ENCODE assay signal across 11 cellular contexts in genomic region chr10:80477813-80478212, GRCh38. TPM values are rescaled to one million over a fixed set of nuclear protein-coding genes. Genes with fewer than 3 reads are reported as not detected.
A peak's percentile ranks its signal among the peaks of the same experiment; 100 is the strongest.
DNase-seq lines count a peak whose midpoint lies in the region; ATAC-seq, FAIRE-seq and TF ChIP-seq lines count a peak whose summit lies in the region.
"Had no signal": no experiment of that assay in that cellular context is flagged by ENCODE, and none has a peak within 500 bp of the region (broad histone marks: within the 10 kb centered on the region; RNA-seq: fewer than 3 reads in every experiment).

No MANE protein-coding gene starts in this region.

- intact Hi-C loops in A673 (cut with micrococcal nuclease; ENCODE audit: unreplicated experiment): no loop called here

- POLR2A ChIA-PET in A673 (lab: Charles Lee; ENCODE audit: low non-redundant PET): no interaction called here

- H3K27ac ChIP-seq in A673 (ENCODE audit: low read depth, low read length, poor library complexity, severe bottlenecking) (no peak overlapping the region), gastroesophageal sphincter (no peak overlapping the region), endodermal cell (ENCODE audit: low read depth, low read length) (no peak overlapping the region)
- H3K27ac ChIP-seq: body of pancreas, uterus had no signal

- H3K4me3 Mint-ChIP-seq in endodermal cell: no peak overlapping the region

- no peak for TF ChIP-seq EP300 in gastroesophageal sphincter (IDR thresholded peaks at IDR 0.05)

- peaks cover 18% of the 10 kb centered on the region for H3K4me1 ChIP-seq in A673 (ENCODE audit: insufficient read depth, low read length, poor library complexity, severe bottlenecking)
- peaks cover 0 to 40% (median 18%) of the 10 kb centered on the region in 3 donors for H3K4me1 ChIP-seq in gastroesophageal sphincter
- peaks cover 15% of the 10 kb centered on the region for H3K4me1 ChIP-seq in endodermal cell (ENCODE audit: control insufficient read depth, insufficient read depth, low read length)
- H3K4me1 ChIP-seq: uterus had no signal

- FAIRE-seq in H54 (lab: Jason Lieb, UNC): peak; percentile 95
- FAIRE-seq in GM12892 (lab: Jason Lieb, UNC): no peak

- H3K36me3 Mint-ChIP-seq in endodermal cell (ENCODE audit: low read depth): peaks cover 42% of the 10 kb centered on the region

- H3K9me3 ChIP-seq in A673 (ENCODE audit: low read depth, low read length, poor library complexity, severe bottlenecking) (peaks cover 12% of the 10 kb centered on the region), gastroesophageal sphincter (peaks cover 0 to 10% (median 0%) of the 10 kb centered on the region in 3 donors), endodermal cell (ENCODE audit: control insufficient read depth, low read length) (peaks cover 12% of the 10 kb centered on the region)

- DNase-seq in A673 (ENCODE audit: low spot score): peak; percentile 63
- peak; percentile 91 for DNase-seq in H54 (ENCODE audit: insufficient read length, low spot score)
- peak; percentile 94 for DNase-seq in amniotic epithelial cell (ENCODE audit: low read depth)
- DNase-seq in iris pigment epithelial cell (ENCODE audit: low read depth): peak; percentile 98
- no peak for DNase-seq in GM12892 (ENCODE audit: insufficient read length)
- DNase-seq in endodermal cell: no peak
- DNase-seq: body of pancreas, T-helper 1 cell, uterus had no signal

- ATAC-seq in GM18868 (IDR thresholded peaks at IDR 0.05; ENCODE audit: unreplicated experiment): no peak
- no peak for ATAC-seq in gastroesophageal sphincter
- ATAC-seq: body of pancreas had no signal

- H3K4me3 ChIP-seq in A673 (ENCODE audit: low read depth, low read length, poor library complexity, severe bottlenecking) (no peak overlapping the region), gastroesophageal sphincter (no peak overlapping the region), endodermal cell (ENCODE audit: low read length) (no peak overlapping the region)
- H3K4me3 ChIP-seq: body of pancreas, uterus had no signal

- H3K36me3 ChIP-seq in A673 (ENCODE audit: insufficient read depth, low read length, poor library complexity, severe bottlenecking): peaks cover 5% of the 10 kb centered on the region
- H3K36me3 ChIP-seq in gastroesophageal sphincter: peaks cover 0 to 14% of the 10 kb centered on the region in 2 donors
- H3K36me3 ChIP-seq in endodermal cell (ENCODE audit: control insufficient read depth, insufficient read depth, low read length): peaks cover 32% of the 10 kb centered on the region
- H3K36me3 ChIP-seq: uterus had no signal

- TF ChIP-seq CTCF in A673 (conservative IDR thresholded peaks at IDR 0.05; ENCODE audit: low read depth, low read length): no peak
- no peak for TF ChIP-seq CTCF in gastroesophageal sphincter (IDR thresholded peaks at IDR 0.05)
- no peak for TF ChIP-seq CTCF in endodermal cell (conservative IDR thresholded peaks at IDR 0.05)

- H3K27me3 Mint-ChIP-seq in endodermal cell (ENCODE audit: insufficient read depth): no peaks in the 10 kb centered on the region

- no TSS peak for BruUV-seq in A673 (replicated peaks; lab: Mats Ljungman, UMichigan)

- H3K27ac Mint-ChIP-seq in endodermal cell: no peak overlapping the region

- 73 to 85% methylated on average over 2 of the region's 2 CpGs for WGBS in gastroesophageal sphincter (ENCODE audit: low coverage in 1 of 2), 2 donors
- WGBS in endodermal cell (ENCODE audit: insufficient coverage in 1 of 2, insufficient read length in 1 of 2), 2 experiments: 93 to 100% methylated on average over 1 to 2 of the region's 2 CpGs

- no peaks in the 10 kb centered on the region for H3K27me3 ChIP-seq in A673 (replicated peaks; ENCODE audit: insufficient read depth, low read depth, low read length, poor library complexity)
- no peaks in the 10 kb centered on the region for H3K27me3 ChIP-seq in gastroesophageal sphincter
- no peaks in the 10 kb centered on the region for H3K27me3 ChIP-seq in endodermal cell (ENCODE audit: control insufficient read depth, insufficient read depth, low read length, poor library complexity, severe bottlenecking)
- H3K27me3 ChIP-seq: body of pancreas, uterus had no signal

- peaks cover 8% of the 10 kb centered on the region for H3K9me3 Mint-ChIP-seq in endodermal cell

- H3K4me1 Mint-ChIP-seq in endodermal cell: peaks cover 19% of the 10 kb centered on the region

- CTCF ChIA-PET in A673 (lab: Charles Lee): no interaction called here

- H3K9ac ChIP-seq in endodermal cell (ENCODE audit: extremely low read depth, low read length, poor library complexity, severe bottlenecking): no peak overlapping the region

- TF ChIP-seq POLR2A in H54 (IDR thresholded peaks at IDR 0.05; ENCODE audit: low read depth, low read length) (no peak), GM12892 (IDR thresholded peaks at IDR 0.05; ENCODE audit: low read depth, low read length) (no peak), gastroesophageal sphincter (IDR thresholded peaks at IDR 0.05) (no peak)

RNA-seq across cellular contexts. Expression of gene TSPAN14, which starts 23.7 kb away (rescaled TPM):
- total RNA-seq in A673 (2021) (50.4 and 55.8 TPM in 2 replicates), gastroesophageal sphincter (10 to 100 TPM; 23.3 to 52.4 (median 37.1) TPM), endodermal cell (100 to 1,000 TPM; 121 to 123 TPM)
- polyA plus RNA-seq in GM12892 (2012; ENCODE audit: missing spikeins): 12.1 TPM
- 142 TPM for polyA plus RNA-seq in endodermal cell (2013, experiment 1 of 2)
- polyA plus RNA-seq in endodermal cell (2013, experiment 2 of 2): 127 TPM

RNA-seq across cellular contexts. Expression of gene SH2D4B, which starts 59.9 kb away (rescaled TPM):
- total RNA-seq in A673 (2021) (0.07 and 0.19 TPM in 2 replicates), gastroesophageal sphincter (not detected), endodermal cell (under 1 TPM in 1 of 2 donors, not detected in 1; 0.13 TPM)
- polyA plus RNA-seq in GM12892 (2012; ENCODE audit: missing spikeins): 0.13 TPM
- polyA plus RNA-seq in endodermal cell (2013, experiment 1 of 2): not detected
- 0.33 TPM for polyA plus RNA-seq in endodermal cell (2013, experiment 2 of 2)

Comparison
In these comparisons a context has a peak if more than half of its experiments do, and no peak if none do; other contexts are left out.
1. DNase-seq: peak in A673 (single experiment), H54 (single experiment), amniotic epithelial cell (single experiment) and iris pigment epithelial cell (single experiment); none in GM12892 (single experiment) and endodermal cell (single experiment).